Comparison of ENCODE assay signal across 10 cellular contexts in the genomic region with DNA sequence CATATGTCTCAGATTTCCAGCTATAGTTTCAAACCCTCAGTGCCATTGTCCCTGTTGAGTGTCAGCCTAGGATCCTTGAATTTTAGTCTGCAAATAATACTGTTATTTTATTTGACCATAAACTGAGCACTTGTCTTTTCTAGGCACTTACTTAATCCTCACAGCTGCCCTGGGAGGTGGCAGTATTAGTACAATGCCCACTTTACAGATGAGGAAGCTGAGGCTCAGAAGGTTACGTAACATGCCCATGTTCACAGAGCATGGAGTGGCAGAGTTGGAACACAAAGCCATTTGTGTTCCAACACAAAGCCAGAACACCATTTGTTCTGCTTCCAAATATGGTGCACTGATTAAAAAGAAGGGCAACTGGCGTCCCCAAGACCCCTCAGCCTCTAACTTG. TPM values are rescaled to one million over a fixed set of nuclear protein-coding genes. Genes with fewer than 3 reads are reported as not detected.
"Had no signal": no experiment of that assay in that cellular context is flagged by ENCODE, and none has a peak within 500 bp of the region (broad histone marks: within the 10 kb centered on the region; RNA-seq: fewer than 3 reads in every experiment).

No MANE protein-coding gene starts in this region.

- H3K9me3 ChIP-seq: HAP-1 had no signal

- ATAC-seq: HCT116 had no signal

- H3K36me3 ChIP-seq: HAP-1 had no signal

- H3K4me3 ChIP-seq: GM23248, HAP-1 had no signal

- DNase-seq: GM23248, GOT3, H7, HFFc6, KG1 had no signal

- H3K9ac ChIP-seq: GM23248 had no signal

- H3K27ac ChIP-seq: GM23248, HL-60 had no signal

- H3K4me1 ChIP-seq: HAP-1 had no signal

- H2AFZ ChIP-seq: GM23248 had no signal

RNA-seq across cellular contexts. Expression of a gene that starts 38.2 kb away (rescaled TPM):
- total RNA-seq: GM23248, H7, HT1080 had no signal
- polyA plus RNA-seq: GM23248, IgD-negative memory B cell had no signal
